25 cellular contexts compared by ENCODE assay signal in genomic region chr9:128785427-128785826, GRCh38.
"Had no signal": no experiment of that assay in that cellular context is flagged by ENCODE, and none has a peak within 500 bp of the region (broad histone marks: within the 10 kb centered on the region; RNA-seq: fewer than 3 reads in every experiment).

No MANE protein-coding gene starts in this region.

- H3K27ac ChIP-seq: brain microvascular endothelial cell, colonic mucosa, ovary, skin epidermis, stomach, testis, upper lobe of right lung had no signal

- H3K36me3 ChIP-seq: colonic mucosa, ovary, upper lobe of right lung had no signal

- H3K27me3 Mint-ChIP-seq: activated B cell treated with CpG ODN at 0.5 μM for 24 hours; activated CD4-positive, alpha-beta T cell treated with anti-CD3 and anti-CD28 coated beads, Interleukin-2, amount 10 ng/mL, durations not matched to agents 24 days and 14 days; activated CD8-positive, alpha-beta memory T cell treated with anti-CD3 and anti-CD28 coated beads, Interleukin-2, amount 10 ng/mL, durations not matched to agents 7 days and 5 days; activated naive CD8-positive, alpha-beta T cell treated with anti-CD3 and anti-CD28 coated beads, Interleukin-2, amount 50 U/mL, for 24 hours; central memory CD8-positive, alpha-beta T cell had no signal

- H3K4me3 Mint-ChIP-seq: activated B cell treated with CpG ODN at 0.5 μM for 24 hours; activated CD4-positive, alpha-beta T cell treated with anti-CD3 and anti-CD28 coated beads, Interleukin-2, amount 10 ng/mL, durations not matched to agents 24 days and 14 days; activated CD8-positive, alpha-beta memory T cell treated with anti-CD3 and anti-CD28 coated beads, Interleukin-2, amount 10 ng/mL, durations not matched to agents 7 days and 5 days; activated naive CD4-positive, alpha-beta T cell treated with anti-CD3 and anti-CD28 coated beads for 36 hours; activated naive CD8-positive, alpha-beta T cell treated with anti-CD3 and anti-CD28 coated beads, Interleukin-2, amount 50 U/mL, for 24 hours; central memory CD8-positive, alpha-beta T cell had no signal

- H3K4me3 ChIP-seq: colonic mucosa, gastrocnemius medialis, lung, ovary, skin epidermis, stomach, upper lobe of right lung had no signal

- ATAC-seq: activated CD8-positive, alpha-beta memory T cell treated with anti-CD3 and anti-CD28 coated beads, Interleukin-2, amount 10 ng/mL, durations not matched to agents 7 days and 5 days; activated naive CD8-positive, alpha-beta T cell treated with anti-CD3 and anti-CD28 coated beads, Interleukin-2, amount 50 U/mL, for 24 hours; gastrocnemius medialis; left lobe of liver; psoas muscle; right cardiac atrium; upper lobe of right lung had no signal

- H3K27me3 ChIP-seq: brain microvascular endothelial cell, colonic mucosa, gastrocnemius medialis, ovary, stomach, testis, upper lobe of right lung had no signal

- H3K27ac Mint-ChIP-seq: activated B cell treated with CpG ODN at 0.5 μM for 24 hours; activated CD4-positive, alpha-beta T cell treated with anti-CD3 and anti-CD28 coated beads, Interleukin-2, amount 10 ng/mL, durations not matched to agents 24 days and 14 days; activated CD8-positive, alpha-beta memory T cell treated with anti-CD3 and anti-CD28 coated beads, Interleukin-2, amount 10 ng/mL, durations not matched to agents 7 days and 5 days; activated naive CD4-positive, alpha-beta T cell treated with anti-CD3 and anti-CD28 coated beads for 36 hours; activated naive CD8-positive, alpha-beta T cell treated with anti-CD3 and anti-CD28 coated beads, Interleukin-2, amount 50 U/mL, for 24 hours; activated T-helper 2 cell treated with anti-CD3 and anti-CD28 coated beads, Interferon-gamma antibody, Interleukin-2, Interleukin-4, amounts not matched to agents 10 μg/mL and 5 μg/mL and 100 μg/mL, durations not matched to agents 14 hours and 24 hours and 36 hours had no signal

- H3K9me3 Mint-ChIP-seq: activated CD4-positive, alpha-beta T cell treated with anti-CD3 and anti-CD28 coated beads, Interleukin-2, amount 10 ng/mL, durations not matched to agents 24 days and 14 days; activated naive CD8-positive, alpha-beta T cell treated with anti-CD3 and anti-CD28 coated beads, Interleukin-2, amount 50 U/mL, for 24 hours; central memory CD8-positive, alpha-beta T cell had no signal

- DNase-seq: activated B cell treated with CpG ODN at 0.5 μM for 24 hours; activated CD4-positive, alpha-beta T cell treated with anti-CD3 and anti-CD28 coated beads, Interleukin-2, amount 10 ng/mL, durations not matched to agents 24 days and 14 days; activated CD8-positive, alpha-beta memory T cell treated with anti-CD3 and anti-CD28 coated beads, Interleukin-2, amount 10 ng/mL, durations not matched to agents 7 days and 5 days; activated naive CD4-positive, alpha-beta T cell treated with anti-CD3 and anti-CD28 coated beads for 36 hours; activated naive CD8-positive, alpha-beta T cell treated with anti-CD3 and anti-CD28 coated beads, Interleukin-2, amount 50 U/mL, for 24 hours; anterior cingulate cortex; brain microvascular endothelial cell; colonic mucosa; erythroblast; gastrocnemius medialis; head of caudate nucleus; kidney; ovary; psoas muscle; right cardiac atrium; stimulated activated CD4-positive, alpha-beta T cell treated with anti-CD3 and anti-CD28 coated beads, Interleukin-15, amount 100 ng/mL, for 24 hours; stimulated activated CD4-positive, alpha-beta T cell treated with anti-CD3 and anti-CD28 coated beads, Interleukin-2, amount 100 ng/mL, for 48 hours; stomach; testis; upper lobe of right lung had no signal

- H3K9me3 ChIP-seq: colonic mucosa, gastrocnemius medialis, ovary, stomach, testis, upper lobe of right lung had no signal
